In genomic region chr11:61352038-61352437, GRCh38 we compare ENCODE assay signal across 22 cellular contexts.
"Had no signal": no experiment of that assay in that cellular context is flagged by ENCODE, and none has a peak within 500 bp of the region (broad histone marks: within the 10 kb centered on the region; RNA-seq: fewer than 3 reads in every experiment).

No MANE protein-coding gene starts in this region.

- H3K9me3 Mint-ChIP-seq: dendritic cell treated with granulocyte-macrophage colony-stimulating factor and Interleukin-4, amounts not matched to agents 40 ng/mL and 50 ng/mL, for 4 days; effector memory CD8-positive, alpha-beta T cell; naive thymus-derived CD8-positive, alpha-beta T cell had no signal

- H3K9me3 ChIP-seq: esophagus squamous epithelium, heart left ventricle, mucosa of descending colon, neutrophil, right atrium auricular region, stomach, thoracic aorta had no signal

- H3K4me1 ChIP-seq: foreskin keratinocyte, right atrium auricular region had no signal

- H3K4me3 ChIP-seq: esophagus squamous epithelium, heart left ventricle, mucosa of descending colon, right atrium auricular region, smooth muscle cell, stomach, thoracic aorta had no signal

- H3K4me2 ChIP-seq: smooth muscle cell had no signal

- ATAC-seq: effector memory CD8-positive, alpha-beta T cell; foreskin keratinocyte; heart left ventricle; mucosa of descending colon; naive thymus-derived CD8-positive, alpha-beta T cell had no signal

- H3K27ac Mint-ChIP-seq: dendritic cell treated with granulocyte-macrophage colony-stimulating factor and Interleukin-4, amounts not matched to agents 40 ng/mL and 50 ng/mL, for 4 days; effector memory CD8-positive, alpha-beta T cell had no signal

- FAIRE-seq: colon, islet of Langerhans had no signal

- H3K27me3 ChIP-seq: esophagus squamous epithelium, foreskin keratinocyte, heart left ventricle, neutrophil, right atrium auricular region, stomach had no signal

- H3K27ac ChIP-seq: esophagus squamous epithelium, foreskin keratinocyte, heart left ventricle, neutrophil, right atrium auricular region, stomach, thoracic aorta had no signal

- H3K27me3 Mint-ChIP-seq: dendritic cell treated with granulocyte-macrophage colony-stimulating factor and Interleukin-4, amounts not matched to agents 40 ng/mL and 50 ng/mL, for 4 days; effector memory CD8-positive, alpha-beta T cell; naive thymus-derived CD8-positive, alpha-beta T cell had no signal

- H3K4me3 Mint-ChIP-seq: dendritic cell treated with granulocyte-macrophage colony-stimulating factor and Interleukin-4, amounts not matched to agents 40 ng/mL and 50 ng/mL, for 4 days; effector memory CD8-positive, alpha-beta T cell had no signal

- DNase-seq: cerebellar nuclear complex; effector memory CD8-positive, alpha-beta T cell; esophagus squamous epithelium; foreskin keratinocyte; hippocampal formation; kidney glomerular epithelial cell; mucosa of descending colon; stimulated activated CD4-positive, alpha-beta T cell treated with anti-CD3 and anti-CD28 coated beads, Interleukin-4, amount 100 ng/mL, for 1 hour; stimulated activated CD8-positive, alpha-beta memory T cell treated with anti-CD3 and anti-CD28 coated beads, Interleukin-4, amount 100 ng/mL, for 48 hours; stimulated activated naive CD4-positive, alpha-beta T cell; stomach; substantia nigra; trophoblast cell had no signal
